ENCODE assay signal across 14 cellular contexts in the genomic region with DNA sequence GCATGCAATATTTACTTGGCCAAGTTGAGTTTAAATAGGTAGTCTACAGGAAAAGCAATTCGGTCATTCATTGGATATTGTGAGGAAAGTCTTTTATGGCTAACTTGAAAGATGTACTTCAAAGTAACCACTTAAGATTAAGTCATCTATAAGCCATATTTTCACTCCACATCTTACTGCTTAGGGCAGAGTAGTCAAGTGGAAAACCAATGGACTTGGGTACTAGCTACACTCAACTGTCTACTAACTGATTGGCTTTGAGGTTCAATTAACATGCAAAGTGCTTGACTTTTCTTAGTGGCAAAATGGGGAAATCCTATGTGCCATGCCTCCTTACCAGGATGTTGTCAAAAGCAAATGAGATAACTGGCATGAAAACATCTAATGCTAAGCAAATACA. TPM values are rescaled to one million over a fixed set of nuclear protein-coding genes. Genes with fewer than 3 reads are reported as not detected.
"Had no signal": no experiment of that assay in that cellular context is flagged by ENCODE, and none has a peak within 500 bp of the region (broad histone marks: within the 10 kb centered on the region; RNA-seq: fewer than 3 reads in every experiment).

No MANE protein-coding gene starts in this region.

- H3K36me3 Mint-ChIP-seq: activated naive CD4-positive, alpha-beta T cell treated with anti-CD3 and anti-CD28 coated beads, Interleukin-2, amount 10 ng/mL, durations not matched to agents 7 days and 5 days; stimulated activated effector memory CD8-positive, alpha-beta T cell treated with anti-CD3 and anti-CD28 coated beads, Interleukin-12 subunit alpha, Interleukin-12 subunit beta, amount 100 ng/mL, for 72 hours had no signal

- H3K4me1 Mint-ChIP-seq: activated naive CD4-positive, alpha-beta T cell treated with anti-CD3 and anti-CD28 coated beads, Interleukin-2, amount 10 ng/mL, durations not matched to agents 7 days and 5 days had no signal

- H3K4me3 ChIP-seq: gastroesophageal sphincter, heart right ventricle, thyroid gland, uterus had no signal

- H3K27ac Mint-ChIP-seq: activated naive CD4-positive, alpha-beta T cell treated with anti-CD3 and anti-CD28 coated beads, Interleukin-2, amount 10 ng/mL, durations not matched to agents 7 days and 5 days; activated T-helper 2 cell treated with anti-CD3 and anti-CD28 coated beads, Interferon-gamma antibody, Interleukin-2, Interleukin-4, amounts not matched to agents 10 μg/mL and 5 μg/mL and 100 μg/mL, durations not matched to agents 14 hours and 24 hours and 36 hours; endodermal cell; stimulated activated effector memory CD8-positive, alpha-beta T cell treated with anti-CD3 and anti-CD28 coated beads, Interleukin-12 subunit alpha, Interleukin-12 subunit beta, amount 100 ng/mL, for 72 hours had no signal

- H3K4me3 Mint-ChIP-seq: activated naive CD4-positive, alpha-beta T cell treated with anti-CD3 and anti-CD28 coated beads, Interleukin-2, amount 10 ng/mL, durations not matched to agents 7 days and 5 days; endodermal cell; stimulated activated effector memory CD8-positive, alpha-beta T cell treated with anti-CD3 and anti-CD28 coated beads, Interleukin-12 subunit alpha, Interleukin-12 subunit beta, amount 100 ng/mL, for 72 hours had no signal

- H3K36me3 ChIP-seq: gastroesophageal sphincter, heart right ventricle, thyroid gland, uterus had no signal

- H3K27ac ChIP-seq: VCaP had no signal

- H3K27me3 ChIP-seq: gastroesophageal sphincter, heart right ventricle, thyroid gland, uterus had no signal

- H3K9me3 Mint-ChIP-seq: activated naive CD4-positive, alpha-beta T cell treated with anti-CD3 and anti-CD28 coated beads, Interleukin-2, amount 10 ng/mL, durations not matched to agents 7 days and 5 days; activated T-helper 2 cell treated with anti-CD3 and anti-CD28 coated beads, Interferon-gamma antibody, Interleukin-2, Interleukin-4, amounts not matched to agents 10 μg/mL and 5 μg/mL and 100 μg/mL, durations not matched to agents 14 hours and 24 hours and 36 hours; stimulated activated effector memory CD8-positive, alpha-beta T cell treated with anti-CD3 and anti-CD28 coated beads, Interleukin-12 subunit alpha, Interleukin-12 subunit beta, amount 100 ng/mL, for 72 hours had no signal

- H3K9me3 ChIP-seq: gastroesophageal sphincter, thyroid gland, uterus had no signal

- DNase-seq: activated CD4-positive, alpha-beta T cell treated with anti-CD3 and anti-CD28 coated beads for 1 hour; activated CD4-positive, alpha-beta T cell treated with anti-CD3 and anti-CD28 coated beads, Interleukin-2, amount 50 U/mL, for 4 hours; activated naive CD4-positive, alpha-beta T cell treated with anti-CD3 and anti-CD28 coated beads, Interleukin-2, amount 10 ng/mL, durations not matched to agents 7 days and 5 days; endodermal cell; heart right ventricle; left colon; midbrain; thyroid gland; uterus had no signal

- H3K4me1 ChIP-seq: uterus had no signal

- ATAC-seq: gastroesophageal sphincter; left colon; stimulated activated effector memory CD8-positive, alpha-beta T cell treated with anti-CD3 and anti-CD28 coated beads, Interleukin-12 subunit alpha, Interleukin-12 subunit beta, amount 100 ng/mL, for 72 hours had no signal

RNA-seq across cellular contexts. Expression of gene CAV1, which starts 51.0 kb away (rescaled TPM):
- polyA plus RNA-seq: neural cell had no signal
